ENCODE assay signal across 8 cellular contexts in the genomic region with DNA sequence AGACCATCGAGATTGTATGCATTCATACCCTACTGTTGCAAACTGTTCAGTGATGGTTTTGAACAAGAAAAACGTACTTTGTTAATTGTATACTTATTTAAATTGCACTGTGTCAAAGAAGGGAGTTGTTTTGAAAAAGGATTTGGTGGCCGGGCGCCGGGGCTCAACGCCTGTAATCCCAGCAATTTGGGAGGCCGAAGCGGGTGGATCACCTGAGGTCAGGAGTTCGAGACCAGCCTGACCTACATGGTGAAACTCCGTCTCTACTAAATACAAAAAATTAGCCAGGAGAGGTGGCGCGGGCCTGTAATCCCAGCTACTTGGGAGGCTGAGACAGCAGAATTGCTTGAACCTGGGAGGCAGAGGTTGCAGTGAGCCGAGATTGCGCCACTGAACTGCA. TPM values are rescaled to one million over a fixed set of nuclear protein-coding genes. Genes with fewer than 3 reads are reported as not detected.
DNase-seq lines count a peak whose midpoint lies in the region; ATAC-seq, FAIRE-seq and TF ChIP-seq lines count a peak whose summit lies in the region.
"Not testable (repeated sequence)": the region's sequence is repeated elsewhere in the genome, so short reads cannot be mapped to it uniquely, and the experiment has no call there.

No MANE protein-coding gene starts in this region.

- ATAC-seq in A549: not testable (repeated sequence)

- not testable (repeated sequence) for FAIRE-seq in A549 (lab: Jason Lieb, UNC)

- H3K36me3 ChIP-seq in H7 (replicated peaks; ENCODE audit: control insufficient read depth, insufficient read depth, low read length); left ventricle myocardium inferior; muscle layer of duodenum (ENCODE audit: control insufficient read depth in 1 of 2, insufficient read depth in 2 of 2, low read length in 2 of 2); skeletal muscle satellite cell (ENCODE audit: insufficient read depth, low read length): not testable (repeated sequence)

- CTCF ChIA-PET in A549 (lab: Yijun Ruan, JAX) (interaction anchor here (0.6 to 4.4 kb wide), 28 partner anchors 8 to 236 kb away, joined by 3 to 50 read pairs (median 6); partner anchors contain the start of genes PIGB and PIGBOS1), RWPE1 (lab: Yijun Ruan, JAX) (interaction anchor here (0.5 to 1.9 kb wide), 8 partner anchors 10 to 235 kb away, joined by 3 to 8 read pairs (median 4); no protein-coding TSS in a partner anchor)

- H3K4me1 ChIP-seq in A549 (peaks cover 23% of the 10 kb centered on the region), left ventricle myocardium inferior (peaks cover 48% of the 10 kb centered on the region)
- H3K4me1 ChIP-seq in muscle layer of duodenum (ENCODE audit: control insufficient read depth in 1 of 2, insufficient read depth in 2 of 2, low read length in 2 of 2); skeletal muscle satellite cell (ENCODE audit: control insufficient read depth, insufficient read depth, low read length): not testable (repeated sequence)

- TF ChIP-seq RAD21 in A549 (conservative IDR thresholded peaks at IDR 0.05 in 1 of 2, IDR thresholded peaks at IDR 0.05 in 1 of 2): not testable (repeated sequence)

- TF ChIP-seq POLR2A in A549 (IDR thresholded peaks at IDR 0.05; ENCODE audit: low read length): not testable (repeated sequence)

- TF ChIP-seq CTCF in A549 (IDR thresholded peaks at IDR 0.05); RWPE1 (conservative IDR thresholded peaks at IDR 0.05; ENCODE audit: low read depth); coronary artery (IDR thresholded peaks at IDR 0.05); left ventricle myocardium inferior (IDR thresholded peaks at IDR 0.05; ENCODE audit: borderline replicate concordance): not testable (repeated sequence)

- DNase-seq in A549 (ENCODE audit: low read depth in 1 of 2, low spot score in 1 of 2); H7; RWPE1 (ENCODE audit: low spot score); activated T-helper 2 cell treated with anti-CD3 and anti-CD28 coated beads, Interferon-gamma antibody, Interleukin-2, Interleukin-4, amounts not matched to agents 10 μg/mL and 5 μg/mL and 100 μg/mL, durations not matched to agents 14 hours and 24 hours and 36 hours (ENCODE audit: low spot score); coronary artery (ENCODE audit: low spot score); left ventricle myocardium inferior: not testable (repeated sequence)

- H3K9ac ChIP-seq in skeletal muscle satellite cell (ENCODE audit: low read depth, low read length): peak overlapping the region; percentile 78

- not testable (repeated sequence) for H3K27me3 Mint-ChIP-seq in activated T-helper 2 cell treated with anti-CD3 and anti-CD28 coated beads, Interferon-gamma antibody, Interleukin-2, Interleukin-4, amounts not matched to agents 10 μg/mL and 5 μg/mL and 100 μg/mL, durations not matched to agents 14 hours and 24 hours and 36 hours (ENCODE audit: low read depth)

- not testable (repeated sequence) for H3K9me3 ChIP-seq in A549; left ventricle myocardium inferior (replicated peaks); muscle layer of duodenum (ENCODE audit: control insufficient read depth in 1 of 2, low read length in 2 of 2); skeletal muscle satellite cell (replicated peaks; ENCODE audit: low read length)

- H3K4me2 ChIP-seq in A549: peak overlapping the region; percentile 76
- peak overlapping the region; percentile 81 for H3K4me2 ChIP-seq in skeletal muscle satellite cell (ENCODE audit: low read length)

- not testable (repeated sequence) for TF ChIP-seq EP300 in A549 (IDR thresholded peaks at IDR 0.05)

- 50% methylated on average over 14 of the region's 14 CpGs for WGBS in A549 (ENCODE audit: missing lambda C conversion rate)

- not testable (repeated sequence) for H3K9me3 Mint-ChIP-seq in activated T-helper 2 cell treated with anti-CD3 and anti-CD28 coated beads, Interferon-gamma antibody, Interleukin-2, Interleukin-4, amounts not matched to agents 10 μg/mL and 5 μg/mL and 100 μg/mL, durations not matched to agents 14 hours and 24 hours and 36 hours

- peaks cover 15% of the 10 kb centered on the region for H3K4me1 Mint-ChIP-seq in activated T-helper 2 cell treated with anti-CD3 and anti-CD28 coated beads, Interferon-gamma antibody, Interleukin-2, Interleukin-4, amounts not matched to agents 10 μg/mL and 5 μg/mL and 100 μg/mL, durations not matched to agents 14 hours and 24 hours and 36 hours (ENCODE audit: low read depth)

- intact Hi-C loops in activated T-helper 2 cell treated with anti-CD3 and anti-CD28 coated beads, Interferon-gamma antibody, Interleukin-2, Interleukin-4, amounts not matched to agents 10 μg/mL and 5 μg/mL and 100 μg/mL, durations not matched to agents 14 hours and 24 hours and 36 hours (cut with micrococcal nuclease): loop anchor here (1.0 to 10.0 kb wide), 6 partner anchors 30 to 836 kb away; partner anchors contain the start of genes PIGB, PIGBOS1 and RFX7
- intact Hi-C loops in left ventricle myocardium inferior (cut with micrococcal nuclease): not testable (repeated sequence)

- peak overlapping the region; percentile 57 for H3K4me3 ChIP-seq in A549
- peak overlapping the region; percentile 37 for H3K4me3 ChIP-seq in H7 (ENCODE audit: insufficient read depth, low read depth, low read length)
- H3K4me3 ChIP-seq in coronary artery: peak overlapping the region; percentile 95
- peak overlapping the region; percentile 85 for H3K4me3 ChIP-seq in left ventricle myocardium inferior
- peak overlapping the region; percentile 89 to 98 for H3K4me3 ChIP-seq in muscle layer of duodenum (ENCODE audit: low read depth in 1 of 2, low read length in 2 of 2)
- H3K4me3 ChIP-seq in skeletal muscle satellite cell (ENCODE audit: low read length): peak overlapping the region; percentile 90

- peak overlapping the region; percentile 90 for H3K4me3 Mint-ChIP-seq in activated T-helper 2 cell treated with anti-CD3 and anti-CD28 coated beads, Interferon-gamma antibody, Interleukin-2, Interleukin-4, amounts not matched to agents 10 μg/mL and 5 μg/mL and 100 μg/mL, durations not matched to agents 14 hours and 24 hours and 36 hours (ENCODE audit: low read depth)

- H3K27me3 ChIP-seq in H7 (ENCODE audit: control insufficient read depth, insufficient read depth, low read length); left ventricle myocardium inferior (ENCODE audit: low read depth); muscle layer of duodenum (ENCODE audit: low read depth, low read length); skeletal muscle satellite cell (ENCODE audit: control insufficient read depth, insufficient read depth, low read length): not testable (repeated sequence)

- H3K27ac ChIP-seq in A549 (peak overlapping the region; percentile 66 to 88), RWPE1 (peak overlapping the region; percentile 84), coronary artery (peak overlapping the region in 1 of 2 donors; percentile 96), left ventricle myocardium inferior (replicated peaks) (peak overlapping the region; percentile 96), muscle layer of duodenum (ENCODE audit: low read length) (peak overlapping the region; percentile 80)

- H3K36me3 Mint-ChIP-seq in activated T-helper 2 cell treated with anti-CD3 and anti-CD28 coated beads, Interferon-gamma antibody, Interleukin-2, Interleukin-4, amounts not matched to agents 10 μg/mL and 5 μg/mL and 100 μg/mL, durations not matched to agents 14 hours and 24 hours and 36 hours (ENCODE audit: low read depth): not testable (repeated sequence)

- POLR2A ChIA-PET in A549 (lab: Yijun Ruan, JAX): interaction anchor here (0.7 to 1.9 kb wide), 10 partner anchors 13 to 233 kb away, joined by 3 to 42 read pairs (median 4); partner anchors contain the start of genes PIGB, PIGBOS1 and RSL24D1
- POLR2A ChIA-PET in RWPE1 (lab: Yijun Ruan, JAX; ENCODE audit: low non-redundant PET): not testable (repeated sequence)

- not testable (repeated sequence) for H3K27ac Mint-ChIP-seq in activated T-helper 2 cell treated with anti-CD3 and anti-CD28 coated beads, Interferon-gamma antibody, Interleukin-2, Interleukin-4, amounts not matched to agents 10 μg/mL and 5 μg/mL and 100 μg/mL, durations not matched to agents 14 hours and 24 hours and 36 hours

RNA-seq across cellular contexts. Expression of gene PIERCE2, which starts 0.7 kb away (rescaled TPM):
- 13.4 and 14.8 TPM in 2 replicates for polyA plus RNA-seq in A549 (2011; rRNA removed)
- polyA plus RNA-seq in A549 (2012; cell fraction: cytosol; rRNA removed): 2.2 and 2.5 TPM in 2 replicates
- polyA plus RNA-seq in A549 (2012; cell fraction: nucleus; rRNA removed): 0.50 and 0.98 TPM in 2 replicates
- 3.3 to 4.8 TPM (median 4.3 TPM) in 3 replicates for polyA plus RNA-seq in A549 (2017; fragmentation: RNase III; extraction: RNeasy Plus Mini Kit Qiagen cat#74134 plus additional on column Dnase treatment)
- polyA minus RNA-seq in A549 (2011; rRNA and poly(A)+ RNA removed): 0.41 and 1.0 TPM in 2 replicates
- 1.5 and 3.1 TPM in 2 replicates for total RNA-seq in H7 (2014; rRNA removed; shearing (Covaris generic))
- not detected in 2 replicates for total RNA-seq in activated T-helper 2 cell treated with anti-CD3 and anti-CD28 coated beads, Interferon-gamma antibody, Interleukin-2, Interleukin-4, amounts not matched to agents 10 μg/mL and 5 μg/mL and 100 μg/mL, durations not matched to agents 14 hours and 24 hours and 36 hours
- 8.7 TPM for total RNA-seq in left ventricle myocardium inferior
- total RNA-seq in skeletal muscle satellite cell (2012; rRNA removed): 1.5 and 1.7 TPM in 2 replicates

RNA-seq across cellular contexts. Expression of gene CCPG1, which starts 0.8 kb away (rescaled TPM):
- polyA plus RNA-seq in A549 (2011; rRNA removed): 173 and 176 TPM in 2 replicates
- polyA plus RNA-seq in A549 (2012; cell fraction: cytosol; rRNA removed): 7.6 and 8.5 TPM in 2 replicates
- 4.9 and 7.9 TPM in 2 replicates for polyA plus RNA-seq in A549 (2012; cell fraction: nucleus; rRNA removed)
- 35.2 to 38.0 TPM (median 36.6 TPM) in 3 replicates for polyA plus RNA-seq in A549 (2017; fragmentation: RNase III; extraction: RNeasy Plus Mini Kit Qiagen cat#74134 plus additional on column Dnase treatment)
- polyA minus RNA-seq in A549 (2011; rRNA and poly(A)+ RNA removed): 53.6 and 69.6 TPM in 2 replicates
- 14.3 and 23.8 TPM in 2 replicates for total RNA-seq in H7 (2014; rRNA removed; shearing (Covaris generic))
- total RNA-seq in activated T-helper 2 cell treated with anti-CD3 and anti-CD28 coated beads, Interferon-gamma antibody, Interleukin-2, Interleukin-4, amounts not matched to agents 10 μg/mL and 5 μg/mL and 100 μg/mL, durations not matched to agents 14 hours and 24 hours and 36 hours: 8.9 and 9.8 TPM in 2 replicates
- 94.6 TPM for total RNA-seq in left ventricle myocardium inferior
- total RNA-seq in skeletal muscle satellite cell (2012; rRNA removed): 24.2 and 29.2 TPM in 2 replicates

Comparison
In these comparisons a context has a peak if more than half of its experiments do, and no peak if none do; other contexts are left out.
1. H3K4me3 ChIP-seq: peak in every context shown above with its lines; median percentile 95 in coronary artery; 94 in muscle layer of duodenum; 90 in skeletal muscle satellite cell; 85 in left ventricle myocardium inferior; 57 in A549; 37 in H7.